ENCODE assay signal across 18 cellular contexts in genomic region chr7:50366311-50366710, GRCh38.
DNase-seq lines count a peak whose midpoint lies in the region; ATAC-seq and TF ChIP-seq lines count a peak whose summit lies in the region.
"Had no signal": no experiment of that assay in that cellular context is flagged by ENCODE, and none has a peak within 500 bp of the region (broad histone marks: within the 10 kb centered on the region; RNA-seq: fewer than 3 reads in every experiment).

No MANE protein-coding gene starts in this region.

- CTCF ChIA-PET in activated naive CD4-positive, alpha-beta T cell treated with anti-CD3 and anti-CD28 coated beads, Interleukin-2, amount 10 ng/mL, durations not matched to agents 7 days and 5 days (lab: Charles Lee): interaction anchor here (0.8 to 9.4 kb wide), 17 partner anchors 8 to 222 kb away, joined by 3 to 162 read pairs (median 4); no protein-coding TSS in a partner anchor

- peaks cover 74% of the 10 kb centered on the region for H4K20me1 ChIP-seq in OCI-LY3 (ENCODE audit: insufficient read depth, low read length)

- peaks cover 100% of the 10 kb centered on the region for H3K79me2 ChIP-seq in OCI-LY3 (ENCODE audit: low read length)

- no peak for ATAC-seq in stimulated activated naive CD8-positive, alpha-beta T cell treated with anti-CD3 and anti-CD28 coated beads, Interleukin-15, amount 100 ng/mL, for 72 hours
- ATAC-seq in HG02885 (IDR thresholded peaks at IDR 0.05; ENCODE audit: poor library complexity, unreplicated experiment): no peak
- ATAC-seq in HG02623 (IDR thresholded peaks at IDR 0.05; ENCODE audit: unreplicated experiment): no peak
- ATAC-seq in HG03432 (IDR thresholded peaks at IDR 0.05; ENCODE audit: unreplicated experiment): no peak
- ATAC-seq: left lobe of liver had no signal

- DNase-seq in activated naive CD4-positive, alpha-beta T cell treated with anti-CD3 and anti-CD28 coated beads, Interleukin-2, amount 10 ng/mL, durations not matched to agents 7 days and 5 days: no peak
- no peak for DNase-seq in activated naive CD4-positive, alpha-beta T cell treated with Interleukin-2 at 50 U/mL for 16 hours
- no peak for DNase-seq in activated naive CD8-positive, alpha-beta T cell treated with anti-CD3 and anti-CD28 coated beads for 36 hours
- no peak for DNase-seq in stimulated activated naive CD8-positive, alpha-beta T cell treated with anti-CD3 and anti-CD28 coated beads, Interleukin-15, amount 100 ng/mL, for 72 hours
- DNase-seq: activated CD8-positive, alpha-beta memory T cell treated with anti-CD3 and anti-CD28 coated beads for 24 hours; activated gamma-delta T cell treated with Interleukin-2 at 50 U/mL for 16 hours; Caco-2; NCI-H1105; NCI-H2081 treated with DMSO at 0.1 percent for 48 hours; NCI-H510A treated with DMSO at 0.1 percent for 48 hours; stimulated activated CD4-positive, alpha-beta T cell treated with anti-CD3 and anti-CD28 coated beads, Interleukin-4, amount 100 ng/mL, for 4 hours had no signal

- no peak overlapping the region for H3K4me2 ChIP-seq in OCI-LY3 (ENCODE audit: low read length)

- no peak overlapping the region for H3K4me3 Mint-ChIP-seq in activated naive CD4-positive, alpha-beta T cell treated with anti-CD3 and anti-CD28 coated beads, Interleukin-2, amount 10 ng/mL, durations not matched to agents 7 days and 5 days
- peak overlapping the region; percentile 35 for H3K4me3 Mint-ChIP-seq in activated naive CD8-positive, alpha-beta T cell treated with anti-CD3 and anti-CD28 coated beads for 36 hours
- H3K4me3 Mint-ChIP-seq in stimulated activated naive CD8-positive, alpha-beta T cell treated with anti-CD3 and anti-CD28 coated beads, Interleukin-15, amount 100 ng/mL, for 72 hours: peak overlapping the region; percentile 23 to 58

- H3K36me3 Mint-ChIP-seq in activated naive CD4-positive, alpha-beta T cell treated with anti-CD3 and anti-CD28 coated beads, Interleukin-2, amount 10 ng/mL, durations not matched to agents 7 days and 5 days: peaks cover 84% of the 10 kb centered on the region
- H3K36me3 Mint-ChIP-seq in activated naive CD8-positive, alpha-beta T cell treated with anti-CD3 and anti-CD28 coated beads for 36 hours: peaks cover 91% of the 10 kb centered on the region

- no peak overlapping the region for H2AFZ ChIP-seq in OCI-LY3 (ENCODE audit: low read depth, low read length)

- TF ChIP-seq CTCF in OCI-LY3 (IDR thresholded peaks at IDR 0.05; ENCODE audit: low read depth, low read length): no peak

- H3K9me3 Mint-ChIP-seq in activated naive CD4-positive, alpha-beta T cell treated with anti-CD3 and anti-CD28 coated beads, Interleukin-2, amount 10 ng/mL, durations not matched to agents 7 days and 5 days: no peaks in the 10 kb centered on the region
- no peaks in the 10 kb centered on the region for H3K9me3 Mint-ChIP-seq in activated naive CD8-positive, alpha-beta T cell treated with anti-CD3 and anti-CD28 coated beads for 36 hours
- peaks cover 0 to 5% of the 10 kb centered on the region in 2 donors for H3K9me3 Mint-ChIP-seq in stimulated activated naive CD8-positive, alpha-beta T cell treated with anti-CD3 and anti-CD28 coated beads, Interleukin-15, amount 100 ng/mL, for 72 hours

- H3K27me3 ChIP-seq in OCI-LY3 (ENCODE audit: low read depth, low read length): no peaks in the 10 kb centered on the region

- H3K4me3 ChIP-seq in OCI-LY3 (ENCODE audit: low read length): no peak overlapping the region
- H3K4me3 ChIP-seq: thoracic aorta had no signal

- peaks cover 98% of the 10 kb centered on the region for H3K4me1 Mint-ChIP-seq in activated naive CD4-positive, alpha-beta T cell treated with anti-CD3 and anti-CD28 coated beads, Interleukin-2, amount 10 ng/mL, durations not matched to agents 7 days and 5 days
- H3K4me1 Mint-ChIP-seq in activated naive CD8-positive, alpha-beta T cell treated with anti-CD3 and anti-CD28 coated beads for 36 hours: peaks cover 94% of the 10 kb centered on the region
- peaks cover 98% of the 10 kb centered on the region for H3K4me1 Mint-ChIP-seq in stimulated activated naive CD8-positive, alpha-beta T cell treated with anti-CD3 and anti-CD28 coated beads, Interleukin-15, amount 100 ng/mL, for 72 hours

- peaks cover 82% of the 10 kb centered on the region for H3K4me1 ChIP-seq in OCI-LY3 (ENCODE audit: low read length)
- H3K4me1 ChIP-seq: Caco-2 had no signal

- peaks cover 82% of the 10 kb centered on the region for H3K36me3 ChIP-seq in OCI-LY3 (replicated peaks; ENCODE audit: low read depth, low read length)
- H3K36me3 ChIP-seq: thoracic aorta had no signal

- peak overlapping the region; percentile 76 for H3K27ac Mint-ChIP-seq in activated naive CD4-positive, alpha-beta T cell treated with anti-CD3 and anti-CD28 coated beads, Interleukin-2, amount 10 ng/mL, durations not matched to agents 7 days and 5 days
- H3K27ac Mint-ChIP-seq in activated naive CD8-positive, alpha-beta T cell treated with anti-CD3 and anti-CD28 coated beads for 36 hours: peak overlapping the region; percentile 80
- peak overlapping the region in 1 of 2 donors; percentile 47 for H3K27ac Mint-ChIP-seq in stimulated activated naive CD8-positive, alpha-beta T cell treated with anti-CD3 and anti-CD28 coated beads, Interleukin-15, amount 100 ng/mL, for 72 hours

- peak overlapping the region; percentile 45 for H3K27ac ChIP-seq in OCI-LY3 (ENCODE audit: low read length)
- H3K27ac ChIP-seq: RWPE1, thoracic aorta had no signal

- H3K9me3 ChIP-seq in OCI-LY3 (ENCODE audit: insufficient read depth, low read length): no peaks in the 10 kb centered on the region
- H3K9me3 ChIP-seq: Caco-2, thoracic aorta had no signal

- H3K27me3 Mint-ChIP-seq in activated naive CD4-positive, alpha-beta T cell treated with anti-CD3 and anti-CD28 coated beads, Interleukin-2, amount 10 ng/mL, durations not matched to agents 7 days and 5 days: no peaks in the 10 kb centered on the region
- H3K27me3 Mint-ChIP-seq in activated naive CD8-positive, alpha-beta T cell treated with anti-CD3 and anti-CD28 coated beads for 36 hours: no peaks in the 10 kb centered on the region
- H3K27me3 Mint-ChIP-seq in stimulated activated naive CD8-positive, alpha-beta T cell treated with anti-CD3 and anti-CD28 coated beads, Interleukin-15, amount 100 ng/mL, for 72 hours: no peaks in the 10 kb centered on the region

- no peak overlapping the region for H3K9ac ChIP-seq in OCI-LY3 (ENCODE audit: low read length)
